Comparison of ENCODE assay signal across 8 cellular contexts in genomic region chr7:116864084-116864483, GRCh38. TPM values are rescaled to one million over a fixed set of nuclear protein-coding genes. Genes with fewer than 3 reads are reported as not detected.
DNase-seq lines count a peak whose midpoint lies in the region; ATAC-seq and TF ChIP-seq lines count a peak whose summit lies in the region.

No MANE protein-coding gene starts in this region.

- peak; percentile 37 for DNase-seq in DMS79 treated with DMSO at 0.1 percent for 48 hours (lab: John Stamatoyannopoulos, UW)
- DNase-seq in DMS79 (lab: John Stamatoyannopoulos, UW) = no peak
- DNase-seq in activated B cell treated with CpG ODN at 0.5 μM for 24 hours = no peak
- DNase-seq in stimulated activated naive B cell treated with anti-CD40 and anti-IgM and Interleukin-4, amounts not matched to agents 10 μg/mL and 1 μg/mL and 100 μg/mL, for 72 hours = no peak
- DNase-seq in anterior cingulate cortex (lab: John Stamatoyannopoulos, UW) = no peak
- DNase-seq in glomerular visceral epithelial cell (ENCODE audit: extremely low spot score) = no peak

- H3K36me3 Mint-ChIP-seq in activated B cell treated with CpG ODN at 0.5 μM for 24 hours (ENCODE audit: low read depth) = peaks cover 12% of the 10 kb centered on the region
- peaks cover 8 to 14% of the 10 kb centered on the region in 2 donors for H3K36me3 Mint-ChIP-seq in stimulated activated naive B cell treated with anti-CD40 and anti-IgM and Interleukin-4, amounts not matched to agents 10 μg/mL and 1 μg/mL and 100 μg/mL, for 72 hours

- peak overlapping the region; percentile 98 for H3K4me3 Mint-ChIP-seq in activated B cell treated with CpG ODN at 0.5 μM for 24 hours
- peak overlapping the region; percentile 92 to 99 for H3K4me3 Mint-ChIP-seq in stimulated activated naive B cell treated with anti-CD40 and anti-IgM and Interleukin-4, amounts not matched to agents 10 μg/mL and 1 μg/mL and 100 μg/mL, for 72 hours

- no peak for TF ChIP-seq CTCF in activated B cell treated with CpG ODN at 0.5 μM for 24 hours (IDR thresholded peaks at IDR 0.05)

- H3K4me1 Mint-ChIP-seq in activated B cell treated with CpG ODN at 0.5 μM for 24 hours = peaks cover 47% of the 10 kb centered on the region
- peaks cover 10 to 36% of the 10 kb centered on the region in 2 donors for H3K4me1 Mint-ChIP-seq in stimulated activated naive B cell treated with anti-CD40 and anti-IgM and Interleukin-4, amounts not matched to agents 10 μg/mL and 1 μg/mL and 100 μg/mL, for 72 hours

- POLR2A ChIA-PET in activated B cell treated with CpG ODN at 0.5 μM for 24 hours (lab: Charles Lee) = no interaction called here

- H3K27ac Mint-ChIP-seq in activated B cell treated with CpG ODN at 0.5 μM for 24 hours = no peak overlapping the region
- H3K27ac Mint-ChIP-seq in stimulated activated naive B cell treated with anti-CD40 and anti-IgM and Interleukin-4, amounts not matched to agents 10 μg/mL and 1 μg/mL and 100 μg/mL, for 72 hours = peak overlapping the region; percentile 94

- H3K9me3 Mint-ChIP-seq in activated B cell treated with CpG ODN at 0.5 μM for 24 hours = no peaks in the 10 kb centered on the region
- no peaks in the 10 kb centered on the region for H3K9me3 Mint-ChIP-seq in stimulated activated naive B cell treated with anti-CD40 and anti-IgM and Interleukin-4, amounts not matched to agents 10 μg/mL and 1 μg/mL and 100 μg/mL, for 72 hours

- intact Hi-C loops in activated B cell treated with CpG ODN at 0.5 μM for 24 hours (cut with micrococcal nuclease) = loop anchor here (5.0 to 10.0 kb wide), 2 partner anchors 337 to 1929 kb away; partner anchors contain the start of gene CAV1

- H3K27me3 Mint-ChIP-seq in activated B cell treated with CpG ODN at 0.5 μM for 24 hours = peaks cover under 1% of the 10 kb centered on the region
- peaks cover 5 to 11% of the 10 kb centered on the region in 2 donors for H3K27me3 Mint-ChIP-seq in stimulated activated naive B cell treated with anti-CD40 and anti-IgM and Interleukin-4, amounts not matched to agents 10 μg/mL and 1 μg/mL and 100 μg/mL, for 72 hours

- ATAC-seq in activated B cell treated with CpG ODN at 0.5 μM for 24 hours (ENCODE audit: low read depth) = no peak
- ATAC-seq in stimulated activated naive B cell treated with anti-CD40 and anti-IgM and Interleukin-4, amounts not matched to agents 10 μg/mL and 1 μg/mL and 100 μg/mL, for 72 hours (replicated peaks) = no peak
- ATAC-seq in HG02852 (IDR thresholded peaks at IDR 0.05; ENCODE audit: unreplicated experiment) = no peak

- CTCF ChIA-PET in activated B cell treated with CpG ODN at 0.5 μM for 24 hours (lab: Charles Lee) = interaction anchor here (0.7 kb wide), 1 partner anchor 24 kb away, joined by 3 read pairs; no protein-coding TSS in a partner anchor

- peak overlapping the region; percentile 81 for H3K4me3 ChIP-seq in iPS-11a (ENCODE audit: low read depth, low read length)

RNA-seq across cellular contexts. Expression of gene CAPZA2, which starts 1.7 kb away (rescaled TPM):
- 101 and 110 TPM in 2 replicates for total RNA-seq in activated B cell treated with CpG ODN at 0.5 μM for 24 hours
